In the genomic region with DNA sequence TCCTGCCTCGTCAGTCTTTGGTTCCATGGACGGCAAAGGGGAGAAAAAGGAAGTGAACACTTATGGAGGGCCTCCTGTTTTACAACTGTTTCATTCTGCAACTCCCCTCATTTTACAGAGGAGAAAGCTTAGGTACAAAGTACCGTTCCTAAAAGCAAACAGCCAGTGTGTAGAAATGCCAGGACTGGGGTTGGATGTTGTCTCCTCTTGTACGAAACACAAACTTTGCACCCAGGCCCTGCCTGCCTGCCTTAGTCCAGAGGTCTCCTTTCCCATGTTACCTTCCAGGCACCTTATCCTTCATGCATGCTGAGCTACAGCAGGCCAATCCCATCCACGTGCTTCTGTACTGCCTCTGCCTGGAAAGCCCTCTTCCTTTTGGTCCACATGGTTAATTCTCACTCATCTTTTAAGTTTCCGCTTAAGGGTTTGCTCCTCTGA, we compare ENCODE assay signal across 11 cellular contexts.
DNase-seq lines count a peak whose midpoint lies in the region; ATAC-seq, FAIRE-seq and TF ChIP-seq lines count a peak whose summit lies in the region.
"Had no signal": no experiment of that assay in that cellular context is flagged by ENCODE, and none has a peak within 500 bp of the region (broad histone marks: within the 10 kb centered on the region; RNA-seq: fewer than 3 reads in every experiment).

No MANE protein-coding gene starts in this region.

- no peak for FAIRE-seq in HTR-8/SVneo (lab: Jason Lieb, UNC)
- FAIRE-seq: A549 had no signal

- peaks cover 26% of the 10 kb centered on the region for H3K4me1 Mint-ChIP-seq in activated T-helper 17 cell treated with anti-CD3 and anti-CD28 coated beads, Interleukin-2, amount 50 U/mL, for 72 hours
- peaks cover 16% of the 10 kb centered on the region for H3K4me1 Mint-ChIP-seq in nephron progenitor cell

- peak; percentile 8 for ATAC-seq in HG03521 (IDR thresholded peaks at IDR 0.05; ENCODE audit: unreplicated experiment)
- no peak for ATAC-seq in activated T-helper 17 cell treated with anti-CD3 and anti-CD28 coated beads, Interleukin-2, amount 50 U/mL, for 72 hours (replicated peaks)

- H3K27ac Mint-ChIP-seq in activated T-helper 17 cell treated with anti-CD3 and anti-CD28 coated beads, Interleukin-2, amount 50 U/mL, for 72 hours: peak overlapping the region; percentile 87
- peak overlapping the region; percentile 9 for H3K27ac Mint-ChIP-seq in nephron progenitor cell

- TF ChIP-seq CTCF in nephron progenitor cell (IDR thresholded peaks at IDR 0.05): no peak

- no peaks in the 10 kb centered on the region for H3K9me3 Mint-ChIP-seq in activated T-helper 17 cell treated with anti-CD3 and anti-CD28 coated beads, Interleukin-2, amount 50 U/mL, for 72 hours
- no peaks in the 10 kb centered on the region for H3K9me3 Mint-ChIP-seq in nephron progenitor cell

- no peaks in the 10 kb centered on the region for H3K27me3 Mint-ChIP-seq in activated T-helper 17 cell treated with anti-CD3 and anti-CD28 coated beads, Interleukin-2, amount 50 U/mL, for 72 hours
- H3K27me3 Mint-ChIP-seq in nephron progenitor cell (ENCODE audit: low read depth, poor library complexity): no peaks in the 10 kb centered on the region

- DNase-seq in NCI-H510A treated with DMSO at 0.1 percent for 48 hours (lab: John Stamatoyannopoulos, UW): peak; percentile 85
- DNase-seq in NCI-H510A (lab: John Stamatoyannopoulos, UW): no peak
- DNase-seq in nephron progenitor cell: no peak
- no peak for DNase-seq in HTR-8/SVneo (ENCODE audit: insufficient read length, low spot score)
- no peak for DNase-seq in inferior parietal cortex (ENCODE audit: extremely low spot score)
- no peak for DNase-seq in cerebellar cortex (ENCODE audit: low spot score)
- DNase-seq: mammary epithelial cell, NCI-H2227 treated with DMSO at 0.1 percent for 48 hours had no signal

- H3K4me3 Mint-ChIP-seq in activated T-helper 17 cell treated with anti-CD3 and anti-CD28 coated beads, Interleukin-2, amount 50 U/mL, for 72 hours: peak overlapping the region; percentile 83
- H3K4me3 Mint-ChIP-seq in nephron progenitor cell: no peak overlapping the region

- H3K36me3 Mint-ChIP-seq in activated T-helper 17 cell treated with anti-CD3 and anti-CD28 coated beads, Interleukin-2, amount 50 U/mL, for 72 hours (ENCODE audit: low read depth): no peaks in the 10 kb centered on the region
- H3K36me3 Mint-ChIP-seq in nephron progenitor cell (ENCODE audit: low read depth): no peaks in the 10 kb centered on the region
